8 cellular contexts compared by ENCODE assay signal in genomic region chrX:72349190-72349589, GRCh38. TPM values are rescaled to one million over a fixed set of nuclear protein-coding genes. Genes with fewer than 3 reads are reported as not detected.
DNase-seq lines count a peak whose midpoint lies in the region; ATAC-seq lines count a peak whose summit lies in the region.

No MANE protein-coding gene starts in this region.

- in situ Hi-C loops in HAP-1 (cut with MboI; ENCODE audit: low sequenced_read_pairs): no loop called here

- no peaks in the 10 kb centered on the region for H3K27me3 ChIP-seq in HAP-1 (ENCODE audit: low read depth)
- H3K27me3 ChIP-seq in CD4-positive, alpha-beta memory T cell (ENCODE audit: insufficient read depth, low read length): no peaks in the 10 kb centered on the region
- H3K27me3 ChIP-seq in SJCRH30: no peaks in the 10 kb centered on the region

- POLR2A ChIA-PET in CD4-positive, alpha-beta memory T cell (lab: Charles Lee; ENCODE audit: partially characterized antibody): no interaction called here

- no peaks in the 10 kb centered on the region for H3K27me3 Mint-ChIP-seq in T-helper 2 cell treated with Interferon-gamma antibody and Interleukin-4, amounts not matched to agents 5 μg/mL and 100 μg/mL, for 36 hours (ENCODE audit: low read depth)
- no peaks in the 10 kb centered on the region for H3K27me3 Mint-ChIP-seq in CD4-positive, alpha-beta memory T cell

- H3K27ac Mint-ChIP-seq in T-helper 2 cell treated with Interferon-gamma antibody and Interleukin-4, amounts not matched to agents 5 μg/mL and 100 μg/mL, for 36 hours: no peak overlapping the region
- H3K27ac Mint-ChIP-seq in CD4-positive, alpha-beta memory T cell: no peak overlapping the region

- intact Hi-C loops in CD4-positive, alpha-beta memory T cell (cut with micrococcal nuclease): no loop called here

- H3K4me1 ChIP-seq in HAP-1: no peaks in the 10 kb centered on the region
- no peaks in the 10 kb centered on the region for H3K4me1 ChIP-seq in CD4-positive, alpha-beta memory T cell (ENCODE audit: insufficient read depth, low read length)
- peaks cover 10% of the 10 kb centered on the region for H3K4me1 ChIP-seq in SJCRH30

- peak; percentile 37 for DNase-seq in T-helper 2 cell treated with Interferon-gamma antibody and Interleukin-4, amounts not matched to agents 5 μg/mL and 100 μg/mL, for 36 hours (ENCODE audit: low spot score)
- DNase-seq in NCI-H2107 (lab: John Stamatoyannopoulos, UW) (no peak), HAP-1 (ENCODE audit: low spot score in 2 of 2) (no peak), SJCRH30 (no peak)
- DNase-seq in CD4-positive, alpha-beta memory T cell: no peak

- CTCF ChIA-PET in CD4-positive, alpha-beta memory T cell (lab: Charles Lee; ENCODE audit: partially characterized antibody): no interaction called here

- H3K36me3 Mint-ChIP-seq in T-helper 2 cell treated with Interferon-gamma antibody and Interleukin-4, amounts not matched to agents 5 μg/mL and 100 μg/mL, for 36 hours (ENCODE audit: low read depth): peaks cover 23% of the 10 kb centered on the region
- H3K36me3 Mint-ChIP-seq in CD4-positive, alpha-beta memory T cell: peaks cover 14 to 17% of the 10 kb centered on the region in 2 donors

- H3K27ac ChIP-seq in CD4-positive, alpha-beta memory T cell (ENCODE audit: low read depth, low read length): no peak overlapping the region
- H3K27ac ChIP-seq in SJCRH30: no peak overlapping the region

- ATAC-seq in GM18498 (IDR thresholded peaks at IDR 0.05; ENCODE audit: unreplicated experiment) (peak; percentile 78), GM19043 (IDR thresholded peaks at IDR 0.05; ENCODE audit: low read depth, unreplicated experiment) (peak; percentile 94), HG02852 (IDR thresholded peaks at IDR 0.05; ENCODE audit: unreplicated experiment) (peak; percentile 97)

- H3K36me3 ChIP-seq in HAP-1 (replicated peaks) (no peaks in the 10 kb centered on the region), SJCRH30 (peaks cover 4% of the 10 kb centered on the region; the same call in 1 of the 2 replicates)
- H3K36me3 ChIP-seq in CD4-positive, alpha-beta memory T cell (ENCODE audit: insufficient read depth, low read length): no peaks in the 10 kb centered on the region

- peaks cover 22% of the 10 kb centered on the region for H3K4me1 Mint-ChIP-seq in T-helper 2 cell treated with Interferon-gamma antibody and Interleukin-4, amounts not matched to agents 5 μg/mL and 100 μg/mL, for 36 hours (ENCODE audit: low read depth)
- H3K4me1 Mint-ChIP-seq in CD4-positive, alpha-beta memory T cell: no peaks in the 10 kb centered on the region

- H3K9me3 ChIP-seq in HAP-1 (no peaks in the 10 kb centered on the region), SJCRH30 (replicated peaks) (no peaks in the 10 kb centered on the region)
- no peaks in the 10 kb centered on the region for H3K9me3 ChIP-seq in CD4-positive, alpha-beta memory T cell (ENCODE audit: control insufficient read depth in 1 of 2, low read length in 2 of 2)

- H3K4me3 ChIP-seq in HAP-1 (no peak overlapping the region), SJCRH30 (no peak overlapping the region)
- H3K4me3 ChIP-seq in CD4-positive, alpha-beta memory T cell (ENCODE audit: low read length in 2 of 2): no peak overlapping the region

- H3K9me3 Mint-ChIP-seq in T-helper 2 cell treated with Interferon-gamma antibody and Interleukin-4, amounts not matched to agents 5 μg/mL and 100 μg/mL, for 36 hours: no peaks in the 10 kb centered on the region
- no peaks in the 10 kb centered on the region for H3K9me3 Mint-ChIP-seq in CD4-positive, alpha-beta memory T cell

- H3K4me3 Mint-ChIP-seq in T-helper 2 cell treated with Interferon-gamma antibody and Interleukin-4, amounts not matched to agents 5 μg/mL and 100 μg/mL, for 36 hours: peak overlapping the region; percentile 42
- H3K4me3 Mint-ChIP-seq in CD4-positive, alpha-beta memory T cell: no peak overlapping the region

RNA-seq across cellular contexts. Expression of gene CITED1, which starts 43.5 kb away (rescaled TPM):
- total RNA-seq in CD4-positive, alpha-beta memory T cell: not detected
- under 1 TPM in 1 of 2 donors, not detected in 1; 0.58 TPM for polyA plus RNA-seq in CD4-positive, alpha-beta memory T cell
- 8.1 TPM in 2 replicates for total RNA-seq in SJCRH30 (2014; rRNA removed; shearing (Covaris generic))
